18 cellular contexts compared by ENCODE assay signal in genomic region chr7:157370761-157371160, GRCh38.
"Had no signal": no experiment of that assay in that cellular context is flagged by ENCODE, and none has a peak within 500 bp of the region (broad histone marks: within the 10 kb centered on the region; RNA-seq: fewer than 3 reads in every experiment).

No MANE protein-coding gene starts in this region.

- H3K4me3 Mint-ChIP-seq: activated CD4-positive, alpha-beta T cell treated with anti-CD3 and anti-CD28 coated beads, Interleukin-2, amount 10 ng/mL, durations not matched to agents 24 days and 14 days; activated naive CD4-positive, alpha-beta T cell treated with anti-CD3 and anti-CD28 coated beads, Interleukin-2, amount 10 ng/mL, durations not matched to agents 7 days and 5 days had no signal

- H3K27ac Mint-ChIP-seq: activated CD4-positive, alpha-beta T cell treated with anti-CD3 and anti-CD28 coated beads, Interleukin-2, amount 10 ng/mL, durations not matched to agents 24 days and 14 days; activated naive CD4-positive, alpha-beta T cell treated with anti-CD3 and anti-CD28 coated beads, Interleukin-2, amount 10 ng/mL, durations not matched to agents 7 days and 5 days had no signal

- H3K27me3 Mint-ChIP-seq: activated CD4-positive, alpha-beta T cell treated with anti-CD3 and anti-CD28 coated beads, Interleukin-2, amount 10 ng/mL, durations not matched to agents 24 days and 14 days; activated naive CD4-positive, alpha-beta T cell treated with anti-CD3 and anti-CD28 coated beads, Interleukin-2, amount 10 ng/mL, durations not matched to agents 7 days and 5 days; naive thymus-derived CD8-positive, alpha-beta T cell had no signal

- H3K4me3 ChIP-seq: breast epithelium, tibial artery had no signal

- H3K4me1 ChIP-seq: breast epithelium, parathyroid adenoma had no signal

- H3K9me3 Mint-ChIP-seq: activated naive CD4-positive, alpha-beta T cell treated with anti-CD3 and anti-CD28 coated beads, Interleukin-2, amount 10 ng/mL, durations not matched to agents 7 days and 5 days; immature natural killer cell; naive thymus-derived CD8-positive, alpha-beta T cell had no signal

- ATAC-seq: naive thymus-derived CD8-positive, alpha-beta T cell had no signal

- H3K9me3 ChIP-seq: SK-N-SH, tibial artery had no signal

- DNase-seq: activated CD4-positive, alpha-beta T cell treated with anti-CD3 and anti-CD28 coated beads, Interleukin-2, amount 10 ng/mL, durations not matched to agents 24 days and 14 days; activated CD4-positive, CD25-positive, alpha-beta regulatory T cell; activated CD8-positive, alpha-beta memory T cell treated with anti-CD3 and anti-CD28 coated beads for 24 hours; activated naive CD4-positive, alpha-beta T cell treated with anti-CD3 and anti-CD28 coated beads, Interleukin-2, amount 10 ng/mL, durations not matched to agents 7 days and 5 days; cerebellar nuclear complex; cortex of kidney; effector CD8-positive, alpha-beta T cell; immature natural killer cell; kidney glomerular epithelial cell; mesenchymal stem cell; naive thymus-derived CD8-positive, alpha-beta T cell; SK-N-SH; stimulated activated CD8-positive, alpha-beta memory T cell treated with anti-CD3 and anti-CD28 coated beads, Interleukin-4, amount 100 ng/mL, for 48 hours; stimulated activated naive CD4-positive, alpha-beta T cell; substantia nigra; tibial artery had no signal

- H3K27ac ChIP-seq: breast epithelium, parathyroid adenoma, tibial artery had no signal

- H3K27me3 ChIP-seq: breast epithelium, tibial artery had no signal
